In genomic region chr12:24423611-24424010, GRCh38 we compare ENCODE assay signal across 27 cellular contexts.
"Had no signal": no experiment of that assay in that cellular context is flagged by ENCODE, and none has a peak within 500 bp of the region (broad histone marks: within the 10 kb centered on the region; RNA-seq: fewer than 3 reads in every experiment).

No MANE protein-coding gene starts in this region.

- H3K27me3 ChIP-seq: colonic mucosa, esophagus squamous epithelium, gastrocnemius medialis, hepatocyte, left lung had no signal

- H3K27ac ChIP-seq: colonic mucosa, epithelial cell of prostate, esophagus squamous epithelium, gastrocnemius medialis, hepatocyte, left lung, lower lobe of right lung had no signal

- H3K4me1 ChIP-seq: colonic mucosa, esophagus squamous epithelium, gastrocnemius medialis, left lung, lower lobe of right lung had no signal

- H3K4me2 ChIP-seq: hepatocyte had no signal

- H3K36me3 ChIP-seq: colonic mucosa, esophagus squamous epithelium, gastrocnemius medialis, left lung, lower lobe of right lung had no signal

- DNase-seq: colonic mucosa; cortex of kidney; effector CD8-positive, alpha-beta T cell; effector memory CD8-positive, alpha-beta T cell; endodermal cell; erythroblast; esophagus squamous epithelium; foreskin fibroblast; foreskin melanocyte; gastrocnemius medialis; glutamatergic neuron; head of caudate nucleus; hypothalamus; immature natural killer cell; islet precursor cell; kidney; kidney glomerular epithelial cell; left colon; left lung; left ventricle myocardium superior; lower lobe of right lung; mesenchymal stem cell; mucosa of descending colon; naive B cell had no signal

- H2AFZ ChIP-seq: hepatocyte had no signal

- H3K4me3 ChIP-seq: colonic mucosa, esophagus squamous epithelium, gastrocnemius medialis, hepatocyte, left lung, lower lobe of right lung, mucosa of descending colon had no signal

- ATAC-seq: effector memory CD8-positive, alpha-beta T cell; esophagus mucosa; gastrocnemius medialis; left colon; left lung; left ventricle myocardium superior; lower lobe of right lung; mucosa of descending colon had no signal

- H3K9me3 ChIP-seq: colonic mucosa, esophagus squamous epithelium, gastrocnemius medialis, lower lobe of right lung, mucosa of descending colon had no signal
